ENCODE assay signal across 8 cellular contexts in the genomic region with DNA sequence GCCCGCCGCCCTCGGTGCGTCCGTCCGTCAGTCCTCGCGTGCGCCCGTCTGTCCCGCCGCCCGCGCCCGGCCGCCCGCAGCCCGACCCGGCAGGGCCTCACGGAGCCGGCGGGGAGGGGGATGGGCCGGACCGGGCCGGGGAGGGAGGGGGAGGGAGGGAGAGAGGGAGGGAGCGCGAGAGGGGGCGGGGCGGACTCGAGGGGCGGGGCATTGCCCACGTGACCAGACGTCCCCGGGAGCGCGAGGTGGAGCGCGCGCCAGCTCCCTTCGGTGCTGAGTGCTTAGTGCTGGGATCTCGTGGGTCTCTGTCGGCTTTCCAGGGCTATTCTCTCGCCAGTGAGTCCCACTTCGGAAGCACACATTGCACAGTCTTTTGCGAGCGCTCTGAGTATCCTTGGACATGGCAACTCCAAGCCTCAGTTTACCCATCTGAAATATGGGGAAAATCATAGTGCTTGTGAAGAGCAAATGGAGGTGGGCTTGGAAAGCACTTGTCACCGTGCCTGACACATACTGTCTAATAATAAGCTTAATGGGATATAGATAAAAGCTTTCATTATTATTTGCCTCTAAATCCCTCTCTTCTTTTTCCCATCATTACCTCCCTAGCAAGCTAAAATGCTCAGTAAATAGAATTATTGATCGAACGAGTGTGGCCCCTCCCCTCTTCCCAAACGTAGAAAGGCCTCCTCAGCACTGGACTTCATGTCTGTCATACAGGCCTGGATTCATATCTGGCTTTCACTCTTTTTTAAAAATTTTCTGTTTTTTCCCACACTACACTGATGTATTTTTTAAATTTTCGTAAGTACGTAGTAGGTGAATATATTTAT. TPM values are rescaled to one million over a fixed set of nuclear protein-coding genes. Genes with fewer than 3 reads are reported as not detected.
A peak's percentile ranks its signal among the peaks of the same experiment; 100 is the strongest.
DNase-seq lines count a peak whose midpoint lies in the region; ATAC-seq and TF ChIP-seq lines count a peak whose summit lies in the region.

Gene NCOA6, minus strand, starts transcription at position 122 of the 833 bp plus-strand sequence. CDS start 43,296 bp downstream, outside the sequence.

- TF ChIP-seq CTCF in BE2C (IDR thresholded peaks at IDR 0.05; ENCODE audit: low read depth, low read length): no peak
- no peak for TF ChIP-seq CTCF in lung (IDR thresholded peaks at IDR 0.05; ENCODE audit: control extremely low read depth, extremely low read depth)

- peak within 1 kb of the TSS; percentile 92 for H3K4me3 Mint-ChIP-seq in activated CD8-positive, alpha-beta T cell treated with anti-CD3 and anti-CD28 coated beads, Interleukin-2, amount 10 ng/mL, durations not matched to agents 7 days and 5 days

- peak within 1 kb of the TSS; percentile 93 for H3K27ac Mint-ChIP-seq in activated CD8-positive, alpha-beta T cell treated with anti-CD3 and anti-CD28 coated beads, Interleukin-2, amount 10 ng/mL, durations not matched to agents 7 days and 5 days

- peak within 1 kb of the TSS; percentile 71 for H3K4me3 ChIP-seq in BE2C (ENCODE audit: low read depth, low read length)
- peak within 1 kb of the TSS; percentile 75 for H3K4me3 ChIP-seq in ectodermal cell (ENCODE audit: insufficient read depth, low read depth, low read length)
- H3K4me3 ChIP-seq in lung: peak within 1 kb of the TSS; percentile 99

- H3K9me3 ChIP-seq in BE2C (no peaks in the 10 kb centered on the region), ectodermal cell (ENCODE audit: control insufficient read depth, low read length) (no peaks in the 10 kb centered on the region), lung (ENCODE audit: control insufficient read depth in 2 of 2, insufficient read depth in 1 of 2, low read length in 1 of 2) (no peaks in the 10 kb centered on the region)

- H3K27ac ChIP-seq in ectodermal cell (ENCODE audit: insufficient read depth, low read depth, low read length, poor library complexity, severe bottlenecking): peak within 1 kb of the TSS; percentile 61
- H3K27ac ChIP-seq in lung (ENCODE audit: low read depth in 1 of 2, low read length in 1 of 2): peak within 1 kb of the TSS; percentile 87 to 98

- DNase-seq in BE2C (peak; percentile 89), NCI-H82 (lab: John Stamatoyannopoulos, UW) (peak; percentile 93), lung (ENCODE audit: low spot score) (peak; percentile 88)
- peak; percentile 88 for DNase-seq in activated CD8-positive, alpha-beta T cell treated with anti-CD3 and anti-CD28 coated beads, Interleukin-2, amount 10 ng/mL, durations not matched to agents 7 days and 5 days
- peak; percentile 76 to 87 (median 77) for DNase-seq in stimulated activated CD4-positive, alpha-beta T cell treated with anti-CD3 and anti-CD28 coated beads, TNF-alpha, amount 100 ng/mL, for 24 hours (ENCODE audit: low read depth in 3 of 3)

- no peaks in the 10 kb centered on the region for H3K9me3 Mint-ChIP-seq in activated CD8-positive, alpha-beta T cell treated with anti-CD3 and anti-CD28 coated beads, Interleukin-2, amount 10 ng/mL, durations not matched to agents 7 days and 5 days (ENCODE audit: insufficient read depth)

- H3K36me3 ChIP-seq in BE2C (no peaks in the 10 kb centered on the region), ectodermal cell (ENCODE audit: control insufficient read depth, insufficient read depth, low read length) (no peaks in the 10 kb centered on the region), lung (ENCODE audit: control insufficient read depth in 2 of 2, insufficient read depth in 2 of 2, low read length in 2 of 2) (no peaks in the 10 kb centered on the region)

- H3K27me3 Mint-ChIP-seq in activated CD8-positive, alpha-beta T cell treated with anti-CD3 and anti-CD28 coated beads, Interleukin-2, amount 10 ng/mL, durations not matched to agents 7 days and 5 days (ENCODE audit: low read depth): peaks cover 20% of the 10 kb centered on the region

- H3K27me3 ChIP-seq in BE2C (no peaks in the 10 kb centered on the region; the same call in 1 of the 2 replicates), ectodermal cell (ENCODE audit: control insufficient read depth, insufficient read depth, low read length, poor library complexity, severe bottlenecking) (no peaks in the 10 kb centered on the region), lung (ENCODE audit: control insufficient read depth, insufficient read depth) (no peaks in the 10 kb centered on the region)

- H3K4me1 ChIP-seq in BE2C: no peaks in the 10 kb centered on the region
- peaks cover 4% of the 10 kb centered on the region for H3K4me1 ChIP-seq in ectodermal cell (ENCODE audit: control insufficient read depth, insufficient read depth, low read length)
- peaks cover 5 to 20% of the 10 kb centered on the region in 2 donors for H3K4me1 ChIP-seq in lung (ENCODE audit: control insufficient read depth in 2 of 2, insufficient read depth in 2 of 2, low read length in 2 of 2)

- ATAC-seq in GM19351 (IDR thresholded peaks at IDR 0.05; ENCODE audit: unreplicated experiment) (peak; percentile 49), HG03565 (IDR thresholded peaks at IDR 0.05; ENCODE audit: unreplicated experiment) (peak; percentile 39), lung (ENCODE audit: insufficient read depth, low FRiP score) (peak; percentile 68)
- peak; percentile 73 for ATAC-seq in activated CD8-positive, alpha-beta T cell treated with anti-CD3 and anti-CD28 coated beads, Interleukin-2, amount 10 ng/mL, durations not matched to agents 7 days and 5 days

- 13% methylated on average over 40 to 52 of the region's 52 CpGs for WGBS in ectodermal cell, 2 experiments
- 9 to 16% methylated on average over 31 to 52 of the region's 52 CpGs for WGBS in lung, 2 donors

- H3K4me1 Mint-ChIP-seq in activated CD8-positive, alpha-beta T cell treated with anti-CD3 and anti-CD28 coated beads, Interleukin-2, amount 10 ng/mL, durations not matched to agents 7 days and 5 days (ENCODE audit: low read depth): peaks cover 29% of the 10 kb centered on the region

- CTCF ChIA-PET in activated CD8-positive, alpha-beta T cell treated with anti-CD3 and anti-CD28 coated beads, Interleukin-2, amount 10 ng/mL, durations not matched to agents 7 days and 5 days (lab: Charles Lee): interaction anchor here (0.6 to 2.1 kb wide), 2 partner anchors 47 to 287 kb away, joined by 3 to 10 read pairs; partner anchors contain the start of gene GGT7

- H3K36me3 Mint-ChIP-seq in activated CD8-positive, alpha-beta T cell treated with anti-CD3 and anti-CD28 coated beads, Interleukin-2, amount 10 ng/mL, durations not matched to agents 7 days and 5 days (ENCODE audit: low read depth): peaks cover 15% of the 10 kb centered on the region

- POLR2A ChIA-PET in activated CD8-positive, alpha-beta T cell treated with anti-CD3 and anti-CD28 coated beads, Interleukin-2, amount 10 ng/mL, durations not matched to agents 7 days and 5 days (lab: Charles Lee): interaction anchor here (0.6 to 1.0 kb wide), 2 partner anchors 267 to 681 kb away, joined by 4 read pairs; partner anchors contain the start of gene TRPC4AP

RNA-seq across cellular contexts. Expression of gene NCOA6, which starts in this region (rescaled TPM):
- polyA plus RNA-seq in BE2C (2012; ENCODE audit: insufficient read depth, insufficient read length, low read depth): 27.3 TPM
- total RNA-seq in activated CD8-positive, alpha-beta T cell treated with anti-CD3 and anti-CD28 coated beads, Interleukin-2, amount 10 ng/mL, durations not matched to agents 7 days and 5 days: 10 to 100 TPM; 25.8 to 26.9 TPM
- 38.3 TPM for polyA plus RNA-seq in ectodermal cell (2013, experiment 1 of 4)
- 40.7 TPM for polyA plus RNA-seq in ectodermal cell (2013, experiment 2 of 4)
- polyA plus RNA-seq in ectodermal cell (2013, experiment 3 of 4): 34.2 TPM
- 32.0 TPM for polyA plus RNA-seq in ectodermal cell (2013, experiment 4 of 4)
- 10 to 100 TPM; 20.9 to 27.5 TPM for total RNA-seq in lung
- polyA plus RNA-seq in lung: 10 to 100 TPM; 13.2 to 22.7 TPM

Comparison
In these comparisons a context has a peak if more than half of its experiments do, and no peak if none do; other contexts are left out.
1. Peak in every context shown above with its lines: DNase-seq, ATAC-seq, H3K4me3 ChIP-seq and H3K27ac ChIP-seq.